2 cellular contexts compared by ENCODE assay signal in the genomic region with DNA sequence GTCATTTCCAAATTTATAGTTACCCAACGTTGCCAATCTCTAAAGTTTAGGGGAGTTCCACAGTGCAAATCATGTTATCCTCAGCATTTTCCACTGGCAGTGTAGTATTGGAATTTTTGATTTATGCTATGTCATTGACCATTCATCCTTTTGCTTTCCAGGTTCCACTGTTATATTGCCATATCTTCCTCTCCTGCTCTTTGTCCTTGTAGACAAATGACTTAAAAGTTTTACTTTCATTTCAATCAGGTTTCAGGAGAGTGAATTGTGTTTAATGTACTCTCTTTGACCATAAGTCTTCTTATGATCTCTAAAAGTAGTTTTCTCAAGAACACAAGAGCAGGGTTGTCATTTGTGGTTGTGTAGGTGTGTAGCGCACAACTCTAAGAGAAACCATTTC.
TF ChIP-seq lines count a peak whose summit lies in the region.

No MANE protein-coding gene starts in this region.

TF ChIP-seq in SK-N-SH treated with all-trans-retinoic acid at 6 μM for 48 hours, 23 proteins besides CTCF, POLR2A, EP300 and RAD21 (continued from another document):
- TF ChIP-seq TOX (CRISPR knock-in tag; IDR thresholded peaks at IDR 0.05; ENCODE audit: borderline replicate concordance) = peak; percentile 66

TF ChIP-seq in SK-N-SH, 30 proteins besides CTCF, POLR2A, EP300 and RAD21 (continued from another document):
- TF ChIP-seq PBX3 (IDR thresholded peaks at IDR 0.05) (no peak), MEF2A (IDR thresholded peaks at IDR 0.05; ENCODE audit: borderline replicate concordance, low read depth) (no peak), RCOR1 (IDR thresholded peaks at IDR 0.05; ENCODE audit: low read length) (no peak), TEAD4 (IDR thresholded peaks at IDR 0.05; ENCODE audit: borderline replicate concordance, insufficient read depth) (no peak), CHD2 (IDR thresholded peaks at IDR 0.05; ENCODE audit: low read length, partially characterized antibody) (no peak), GATA2 (CRISPR knock-in tag; IDR thresholded peaks at IDR 0.05) (no peak), SIN3A (IDR thresholded peaks at IDR 0.05; ENCODE audit: borderline replicate concordance, low read depth, low read length) (no peak), YY1 (IDR thresholded peaks at IDR 0.05; ENCODE audit: low read depth) (no peak), MXI1 (IDR thresholded peaks at IDR 0.05; ENCODE audit: low read depth, low read length) (no peak), GABPA (IDR thresholded peaks at IDR 0.05; ENCODE audit: low read depth) (no peak), JUND (IDR thresholded peaks at IDR 0.05) (no peak)
